11 cellular contexts compared by ENCODE assay signal in genomic region chr1:13756557-13757315, GRCh38. TPM values are rescaled to one million over a fixed set of nuclear protein-coding genes. Genes with fewer than 3 reads are reported as not detected.
DNase-seq lines count a peak whose midpoint lies in the region; ATAC-seq and TF ChIP-seq lines count a peak whose summit lies in the region.
"Had no signal": no experiment of that assay in that cellular context is flagged by ENCODE, and none has a peak within 500 bp of the region (broad histone marks: within the 10 kb centered on the region; RNA-seq: fewer than 3 reads in every experiment).

No MANE protein-coding gene starts in this region.

- H3K4me2 ChIP-seq in OCI-LY1 (ENCODE audit: low read length) = peak overlapping the region; percentile 23; the same call in 1 of the 2 replicates

- no peak overlapping the region for H2AFZ ChIP-seq in OCI-LY1 (ENCODE audit: low read length)

- no peak overlapping the region for H3K9ac ChIP-seq in OCI-LY1 (ENCODE audit: low read length)
- H3K9ac ChIP-seq in skeletal muscle tissue (ENCODE audit: low read depth in 1 of 3, low read length in 3 of 3) = peak overlapping the region in 1 of 3 donors; percentile 19

- H3K36me3 ChIP-seq in OCI-LY1 (ENCODE audit: insufficient read depth, low read length) = peaks cover 68% of the 10 kb centered on the region
- H3K36me3 ChIP-seq in skeletal muscle tissue (ENCODE audit: control insufficient read depth in 3 of 3, insufficient read depth in 3 of 3, low read length in 3 of 3) = no peaks in the 10 kb centered on the region

- POLR2A ChIA-PET in activated CD4-positive, alpha-beta T cell treated with anti-CD3 and anti-CD28 coated beads for 36 hours (lab: Charles Lee) = interaction anchor here (0.7 kb wide), 1 partner anchor 48 kb away, joined by 3 read pairs; no protein-coding TSS in a partner anchor
- POLR2A ChIA-PET in activated CD4-positive, alpha-beta T cell treated with anti-CD3 and anti-CD28 coated beads, Interleukin-2, amount 10 ng/mL, durations not matched to agents 7 days and 5 days (lab: Charles Lee) = no interaction called here

- peak; percentile 55 for ATAC-seq in activated CD4-positive, alpha-beta T cell treated with anti-CD3 and anti-CD28 coated beads for 36 hours
- ATAC-seq: HCT116 had no signal

- no peaks in the 10 kb centered on the region for H3K9me2 ChIP-seq in OCI-LY1 (ENCODE audit: low read depth, low read length)

- H3K27ac ChIP-seq in OCI-LY1 (ENCODE audit: low read depth, low read length, poor library complexity, severe bottlenecking) = peak overlapping the region; percentile 29
- H3K27ac ChIP-seq in epithelial cell of prostate = peak overlapping the region; percentile 72
- peak overlapping the region; percentile 15 for H3K27ac ChIP-seq in skeletal muscle tissue (ENCODE audit: low read depth, low read length)

- intact Hi-C loops in activated CD4-positive, alpha-beta T cell treated with anti-CD3 and anti-CD28 coated beads for 36 hours (cut with DNase I, micrococcal nuclease) = loop anchor here in 1 of 2 experiments (2.0 kb wide), 1 partner anchor 38 kb away; no protein-coding TSS in a partner anchor

- H3K36me3 Mint-ChIP-seq in activated CD4-positive, alpha-beta T cell treated with anti-CD3 and anti-CD28 coated beads for 36 hours (ENCODE audit: low read depth) = peaks cover 25% of the 10 kb centered on the region
- H3K36me3 Mint-ChIP-seq in activated CD4-positive, alpha-beta T cell treated with anti-CD3 and anti-CD28 coated beads, Interleukin-2, amount 10 ng/mL, durations not matched to agents 7 days and 5 days (ENCODE audit: low read depth) = peaks cover 25% of the 10 kb centered on the region

- no peak for DNase-seq in activated CD4-positive, alpha-beta T cell treated with anti-CD3 and anti-CD28 coated beads for 36 hours
- DNase-seq in activated CD4-positive, alpha-beta T cell treated with anti-CD3 and anti-CD28 coated beads, Interleukin-2, amount 10 ng/mL, durations not matched to agents 7 days and 5 days = no peak
- DNase-seq in epithelial cell of prostate (ENCODE audit: low read depth, low spot score) (no peak), D341Med (ENCODE audit: low spot score) (no peak), H4 (ENCODE audit: low spot score) (no peak), CD1c-positive myeloid dendritic cell (ENCODE audit: extremely low spot score) (no peak)
- DNase-seq: activated CD4-positive, alpha-beta T cell treated with anti-CD3 and anti-CD28 coated beads, Interleukin-2, amount 50 U/mL, for 48 hours; kidney had no signal

- H3K27me3 Mint-ChIP-seq in activated CD4-positive, alpha-beta T cell treated with anti-CD3 and anti-CD28 coated beads for 36 hours = no peaks in the 10 kb centered on the region
- no peaks in the 10 kb centered on the region for H3K27me3 Mint-ChIP-seq in activated CD4-positive, alpha-beta T cell treated with anti-CD3 and anti-CD28 coated beads, Interleukin-2, amount 10 ng/mL, durations not matched to agents 7 days and 5 days

- peak overlapping the region; percentile 56 for H3K27ac Mint-ChIP-seq in activated CD4-positive, alpha-beta T cell treated with anti-CD3 and anti-CD28 coated beads for 36 hours
- no peak overlapping the region for H3K27ac Mint-ChIP-seq in activated CD4-positive, alpha-beta T cell treated with anti-CD3 and anti-CD28 coated beads, Interleukin-2, amount 10 ng/mL, durations not matched to agents 7 days and 5 days

- no peak overlapping the region for H3K4me3 Mint-ChIP-seq in activated CD4-positive, alpha-beta T cell treated with anti-CD3 and anti-CD28 coated beads for 36 hours
- no peak overlapping the region for H3K4me3 Mint-ChIP-seq in activated CD4-positive, alpha-beta T cell treated with anti-CD3 and anti-CD28 coated beads, Interleukin-2, amount 10 ng/mL, durations not matched to agents 7 days and 5 days

- no peaks in the 10 kb centered on the region for H3K9me3 Mint-ChIP-seq in activated CD4-positive, alpha-beta T cell treated with anti-CD3 and anti-CD28 coated beads for 36 hours (ENCODE audit: low read depth)
- no peaks in the 10 kb centered on the region for H3K9me3 Mint-ChIP-seq in activated CD4-positive, alpha-beta T cell treated with anti-CD3 and anti-CD28 coated beads, Interleukin-2, amount 10 ng/mL, durations not matched to agents 7 days and 5 days

- peaks cover 84% of the 10 kb centered on the region for H3K4me1 Mint-ChIP-seq in activated CD4-positive, alpha-beta T cell treated with anti-CD3 and anti-CD28 coated beads for 36 hours
- peaks cover 62% of the 10 kb centered on the region for H3K4me1 Mint-ChIP-seq in activated CD4-positive, alpha-beta T cell treated with anti-CD3 and anti-CD28 coated beads, Interleukin-2, amount 10 ng/mL, durations not matched to agents 7 days and 5 days

- H3K9me3 ChIP-seq in OCI-LY1 (ENCODE audit: low read length) = no peaks in the 10 kb centered on the region
- H3K9me3 ChIP-seq in skeletal muscle tissue (ENCODE audit: control insufficient read depth in 3 of 3, low read length in 3 of 3) = no peaks in the 10 kb centered on the region

- H3K4me3 ChIP-seq in OCI-LY1 (ENCODE audit: low read depth, low read length, poor library complexity, severe bottlenecking) = peak overlapping the region; percentile 8
- no peak overlapping the region for H3K4me3 ChIP-seq in skeletal muscle tissue (ENCODE audit: low read length in 3 of 3)

- peaks cover 5% of the 10 kb centered on the region; the same call in 1 of the 2 replicates for H4K20me1 ChIP-seq in OCI-LY1 (ENCODE audit: insufficient read depth, low read length)

- H3K4me1 ChIP-seq in OCI-LY1 (ENCODE audit: insufficient read depth, low read length, severe bottlenecking) (peaks cover 99% of the 10 kb centered on the region), skeletal muscle tissue (ENCODE audit: control insufficient read depth in 3 of 3, insufficient read depth in 3 of 3, low read length in 3 of 3) (peaks cover 44 to 59% (median 50%) of the 10 kb centered on the region in 3 donors)

- no peaks in the 10 kb centered on the region for H3F3A ChIP-seq in OCI-LY1 (ENCODE audit: insufficient read depth, low read length)

- no peak for TF ChIP-seq CTCF in OCI-LY1 (IDR thresholded peaks at IDR 0.05; ENCODE audit: low read length)

- H3K79me2 ChIP-seq in OCI-LY1 (ENCODE audit: insufficient read depth, low read length) = peaks cover 99% of the 10 kb centered on the region

- H3K27me3 ChIP-seq in OCI-LY1 (ENCODE audit: insufficient read depth, low read length) (no peaks in the 10 kb centered on the region), skeletal muscle tissue (ENCODE audit: control insufficient read depth in 3 of 3, insufficient read depth in 3 of 3, low read length in 3 of 3) (no peaks in the 10 kb centered on the region)

- CTCF ChIA-PET in activated CD4-positive, alpha-beta T cell treated with anti-CD3 and anti-CD28 coated beads for 36 hours (lab: Charles Lee) = interaction anchor here (0.7 to 1.6 kb wide), 3 partner anchors 8 to 32 kb away, joined by 3 to 6 read pairs (median 3); no protein-coding TSS in a partner anchor
- CTCF ChIA-PET in activated CD4-positive, alpha-beta T cell treated with anti-CD3 and anti-CD28 coated beads, Interleukin-2, amount 10 ng/mL, durations not matched to agents 7 days and 5 days (lab: Charles Lee) = no interaction called here

RNA-seq across cellular contexts. Expression of gene PRDM2, which starts 56.7 kb away (rescaled TPM):
- 10 to 100 TPM; 36.2 to 46.7 TPM for total RNA-seq in activated CD4-positive, alpha-beta T cell treated with anti-CD3 and anti-CD28 coated beads for 36 hours
- 10 to 100 TPM; 57.7 to 63.1 TPM for total RNA-seq in activated CD4-positive, alpha-beta T cell treated with anti-CD3 and anti-CD28 coated beads, Interleukin-2, amount 10 ng/mL, durations not matched to agents 7 days and 5 days
- 23.0 TPM for total RNA-seq in skeletal muscle tissue
- 3.4 and 5.1 TPM in 2 replicates for total RNA-seq in H4 (2014; rRNA removed; shearing (Covaris generic))

Comparison
In these comparisons a context has a peak if more than half of its experiments do, and no peak if none do; other contexts are left out.
1. H3K27ac ChIP-seq: peak in every context shown above with its lines; median percentile 72 in epithelial cell of prostate; 29 in OCI-LY1; 15 in skeletal muscle tissue.